ENCODE assay signal across 1 cellular context in the genomic region with DNA sequence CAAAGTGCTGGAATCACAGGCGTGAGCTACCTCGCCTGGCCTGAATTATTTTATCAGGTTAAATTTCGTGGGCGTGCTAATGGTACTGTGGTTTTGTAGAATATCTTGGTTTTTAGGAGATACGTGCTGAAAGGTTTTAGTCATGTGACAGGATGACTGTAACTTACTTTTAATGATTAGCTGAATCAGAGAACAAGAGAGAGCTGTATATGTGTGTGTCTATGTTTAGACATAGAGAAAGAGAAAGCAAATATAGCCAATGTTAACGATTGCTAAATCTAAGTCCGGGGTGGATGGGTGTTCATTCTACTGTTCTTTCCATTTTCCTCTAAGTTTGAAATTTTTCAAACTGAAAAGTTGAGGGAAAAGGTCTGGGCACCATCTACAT.
TF ChIP-seq lines count a peak whose summit lies in the region.

No MANE protein-coding gene starts in this region.

TF ChIP-seq in GM23338, 12 proteins besides CTCF, POLR2A, EP300 and RAD21 (continued from another document):
- TF ChIP-seq, protein P1, sequence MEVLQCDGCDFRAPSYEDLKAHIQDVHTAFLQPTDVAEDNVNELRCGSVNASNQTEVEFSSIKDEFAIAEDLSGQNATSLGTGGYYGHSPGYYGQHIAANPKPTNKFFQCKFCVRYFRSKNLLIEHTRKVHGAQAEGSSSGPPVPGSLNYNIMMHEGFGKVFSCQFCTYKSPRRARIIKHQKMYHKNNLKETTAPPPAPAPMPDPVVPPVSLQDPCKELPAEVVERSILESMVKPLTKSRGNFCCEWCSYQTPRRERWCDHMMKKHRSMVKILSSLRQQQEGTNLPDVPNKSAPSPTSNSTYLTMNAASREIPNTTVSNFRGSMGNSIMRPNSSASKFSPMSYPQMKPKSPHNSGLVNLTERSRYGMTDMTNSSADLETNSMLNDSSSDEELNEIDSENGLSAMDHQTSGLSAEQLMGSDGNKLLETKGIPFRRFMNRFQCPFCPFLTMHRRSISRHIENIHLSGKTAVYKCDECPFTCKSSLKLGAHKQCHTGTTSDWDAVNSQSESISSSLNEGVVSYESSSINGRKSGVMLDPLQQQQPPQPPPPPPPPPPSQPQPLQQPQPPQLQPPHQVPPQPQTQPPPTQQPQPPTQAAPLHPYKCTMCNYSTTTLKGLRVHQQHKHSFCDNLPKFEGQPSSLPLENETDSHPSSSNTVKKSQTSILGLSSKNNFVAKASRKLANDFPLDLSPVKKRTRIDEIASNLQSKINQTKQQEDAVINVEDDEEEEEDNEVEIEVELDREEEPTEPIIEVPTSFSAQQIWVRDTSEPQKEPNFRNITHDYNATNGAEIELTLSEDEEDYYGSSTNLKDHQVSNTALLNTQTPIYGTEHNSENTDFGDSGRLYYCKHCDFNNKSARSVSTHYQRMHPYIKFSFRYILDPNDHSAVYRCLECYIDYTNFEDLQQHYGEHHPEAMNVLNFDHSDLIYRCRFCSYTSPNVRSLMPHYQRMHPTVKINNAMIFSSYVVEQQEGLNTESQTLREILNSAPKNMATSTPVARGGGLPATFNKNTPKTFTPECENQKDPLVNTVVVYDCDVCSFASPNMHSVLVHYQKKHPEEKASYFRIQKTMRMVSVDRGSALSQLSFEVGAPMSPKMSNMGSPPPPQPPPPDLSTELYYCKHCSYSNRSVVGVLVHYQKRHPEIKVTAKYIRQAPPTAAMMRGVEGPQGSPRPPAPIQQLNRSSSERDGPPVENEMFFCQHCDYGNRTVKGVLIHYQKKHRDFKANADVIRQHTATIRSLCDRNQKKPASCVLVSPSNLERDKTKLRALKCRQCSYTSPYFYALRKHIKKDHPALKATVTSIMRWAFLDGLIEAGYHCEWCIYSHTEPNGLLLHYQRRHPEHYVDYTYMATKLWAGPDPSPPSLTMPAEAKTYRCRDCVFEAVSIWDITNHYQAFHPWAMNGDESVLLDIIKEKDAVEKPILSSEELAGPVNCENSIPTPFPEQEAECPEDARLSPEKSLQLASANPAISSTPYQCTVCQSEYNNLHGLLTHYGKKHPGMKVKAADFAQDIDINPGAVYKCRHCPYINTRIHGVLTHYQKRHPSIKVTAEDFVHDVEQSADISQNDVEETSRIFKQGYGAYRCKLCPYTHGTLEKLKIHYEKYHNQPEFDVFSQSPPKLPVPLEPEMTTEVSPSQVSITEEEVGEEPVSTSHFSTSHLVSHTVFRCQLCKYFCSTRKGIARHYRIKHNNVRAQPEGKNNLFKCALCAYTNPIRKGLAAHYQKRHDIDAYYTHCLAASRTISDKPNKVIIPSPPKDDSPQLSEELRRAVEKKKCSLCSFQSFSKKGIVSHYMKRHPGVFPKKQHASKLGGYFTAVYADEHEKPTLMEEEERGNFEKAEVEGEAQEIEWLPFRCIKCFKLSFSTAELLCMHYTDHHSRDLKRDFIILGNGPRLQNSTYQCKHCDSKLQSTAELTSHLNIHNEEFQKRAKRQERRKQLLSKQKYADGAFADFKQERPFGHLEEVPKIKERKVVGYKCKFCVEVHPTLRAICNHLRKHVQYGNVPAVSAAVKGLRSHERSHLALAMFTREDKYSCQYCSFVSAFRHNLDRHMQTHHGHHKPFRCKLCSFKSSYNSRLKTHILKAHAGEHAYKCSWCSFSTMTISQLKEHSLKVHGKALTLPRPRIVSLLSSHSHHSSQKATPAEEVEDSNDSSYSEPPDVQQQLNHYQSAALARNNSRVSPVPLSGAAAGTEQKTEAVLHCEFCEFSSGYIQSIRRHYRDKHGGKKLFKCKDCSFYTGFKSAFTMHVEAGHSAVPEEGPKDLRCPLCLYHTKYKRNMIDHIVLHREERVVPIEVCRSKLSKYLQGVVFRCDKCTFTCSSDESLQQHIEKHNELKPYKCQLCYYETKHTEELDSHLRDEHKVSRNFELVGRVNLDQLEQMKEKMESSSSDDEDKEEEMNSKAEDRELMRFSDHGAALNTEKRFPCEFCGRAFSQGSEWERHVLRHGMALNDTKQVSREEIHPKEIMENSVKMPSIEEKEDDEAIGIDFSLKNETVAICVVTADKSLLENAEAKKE (CRISPR knock-in tag; IDR thresholded peaks at IDR 0.05) = no peak
- TF ChIP-seq POLR2AphosphoS5 (IDR thresholded peaks at IDR 0.05; ENCODE audit: low read depth) (no peak), STAT1 (IDR thresholded peaks at IDR 0.05; ENCODE audit: unreplicated experiment) (no peak), JUNB (IDR thresholded peaks at IDR 0.05; ENCODE audit: unreplicated experiment) (no peak)
